Comparison of ENCODE assay signal across 9 cellular contexts in genomic region chr2:10286216-10287037, GRCh38. TPM values are rescaled to one million over a fixed set of nuclear protein-coding genes. Genes with fewer than 3 reads are reported as not detected.
DNase-seq lines count a peak whose midpoint lies in the region; ATAC-seq and TF ChIP-seq lines count a peak whose summit lies in the region.
"Had no signal": no experiment of that assay in that cellular context is flagged by ENCODE, and none has a peak within 500 bp of the region (broad histone marks: within the 10 kb centered on the region; RNA-seq: fewer than 3 reads in every experiment).

No MANE protein-coding gene starts in this region.

- H3K9me1 ChIP-seq in IMR-90 (ENCODE audit: insufficient read depth, low read length), result peaks cover 30% of the 10 kb centered on the region

- H3K9ac ChIP-seq in IMR-90 (ENCODE audit: low read depth, low read length) (no peak overlapping the region), SK-N-SH (no peak overlapping the region; the same call in 1 of the 2 replicates)

- H3K27ac ChIP-seq in IMR-90 (ENCODE audit: insufficient read depth, low read length) (no peak overlapping the region), SK-N-SH (ENCODE audit: low read depth in 2 of 2, low read length in 1 of 2) (peak overlapping the region; percentile 69 to 96), left lung (peak overlapping the region; percentile 22 to 87), thoracic aorta (peak overlapping the region; percentile 79 to 80)

- H4K20me1 ChIP-seq in IMR-90 (ENCODE audit: insufficient read depth, low read length) (no peaks in the 10 kb centered on the region), SK-N-SH (ENCODE audit: insufficient read depth) (no peaks in the 10 kb centered on the region)

- no peak for ATAC-seq in IMR-90 (ENCODE audit: low read depth)
- ATAC-seq in left lung, result peak; percentile 64
- ATAC-seq in thoracic aorta (ENCODE audit: insufficient number of reproducible peaks, low FRiP score, low read depth), result no peak
- ATAC-seq in GM18520 (IDR thresholded peaks at IDR 0.05; ENCODE audit: unreplicated experiment), result no peak
- ATAC-seq in stimulated activated effector memory CD8-positive, alpha-beta T cell treated with anti-CD3 and anti-CD28 coated beads, Interleukin-12 subunit alpha, Interleukin-12 subunit beta, amount 100 ng/mL, for 72 hours, result no peak

- H2BK20ac ChIP-seq in IMR-90 (ENCODE audit: low read depth, low read length), result peak overlapping the region; percentile 57; the same call in 1 of the 2 replicates

- in situ Hi-C loops in IMR-90 (cut with MboI; ENCODE audit: low sequenced_read_pairs), result no loop called here

- H3K36me3 ChIP-seq in IMR-90 (ENCODE audit: control insufficient read depth, insufficient read depth, low read length) (no peaks in the 10 kb centered on the region), SK-N-SH (replicated peaks in 1 of 2; ENCODE audit: control insufficient read depth in 1 of 2, insufficient read depth in 2 of 2, low read length in 1 of 2) (no peaks in the 10 kb centered on the region), left lung (no peaks in the 10 kb centered on the region), thoracic aorta (no peaks in the 10 kb centered on the region)

- H2AFZ ChIP-seq in IMR-90 (replicated peaks; ENCODE audit: low read length, poor library complexity) (peak overlapping the region; percentile 66), SK-N-SH (ENCODE audit: low read depth) (no peak overlapping the region)

- no peaks in the 10 kb centered on the region for H3K36me3 Mint-ChIP-seq in stimulated activated effector memory CD8-positive, alpha-beta T cell treated with anti-CD3 and anti-CD28 coated beads, Interleukin-12 subunit alpha, Interleukin-12 subunit beta, amount 100 ng/mL, for 72 hours

- intact Hi-C loops in IMR-90 (cut with micrococcal nuclease) (no loop called here), left lung (cut with DNase I) (no loop called here)

- TF ChIP-seq EP300 in SK-N-SH (IDR thresholded peaks at IDR 0.05; ENCODE audit: borderline replicate concordance in 1 of 2, low read depth in 1 of 2, low read length in 1 of 2), result peak in 1 of 2 experiments; percentile 84; a peak in 1 of 4 replicates

- DNase-seq in IMR-90 (no peak), SK-N-SH (peak; percentile 93), left lung (peak; percentile 67 to 71), thoracic aorta (ENCODE audit: low spot score) (no peak), cerebellar nuclear complex (lab: John Stamatoyannopoulos, UW) (no peak), dermis blood vessel endothelial cell (no peak)
- DNase-seq in stimulated activated effector memory CD8-positive, alpha-beta T cell treated with anti-CD3 and anti-CD28 coated beads, Interleukin-12 subunit alpha, Interleukin-12 subunit beta, amount 100 ng/mL, for 72 hours (ENCODE audit: low spot score in 2 of 2), result no peak
- DNase-seq: glutamatergic neuron had no signal

- no peaks in the 10 kb centered on the region for H3K9me2 ChIP-seq in SK-N-SH

- peaks cover 17% of the 10 kb centered on the region for H3F3A ChIP-seq in SK-N-SH (replicated peaks; ENCODE audit: insufficient read depth)

- H4K8ac ChIP-seq in IMR-90 (ENCODE audit: low read depth in 2 of 2, low read length in 2 of 2), result peak overlapping the region; percentile 41 to 70; a peak in 3 of 4 replicates

- H3K79me1 ChIP-seq in IMR-90 (ENCODE audit: low read depth in 1 of 2, low read length in 2 of 2), result peaks cover 0 to 4% of the 10 kb centered on the region in 2 experiments; a peak in 1 of 4 replicates

- no peaks in the 10 kb centered on the region for H3K9me3 Mint-ChIP-seq in stimulated activated effector memory CD8-positive, alpha-beta T cell treated with anti-CD3 and anti-CD28 coated beads, Interleukin-12 subunit alpha, Interleukin-12 subunit beta, amount 100 ng/mL, for 72 hours

- H3K4me3 ChIP-seq in IMR-90 (ENCODE audit: insufficient read depth, low read depth, low read length), result no peak overlapping the region
- no peak overlapping the region for H3K4me3 ChIP-seq in SK-N-SH (ENCODE audit: low read depth in 2 of 2, low read length in 1 of 2)
- no peak overlapping the region for H3K4me3 ChIP-seq in left lung
- no peak overlapping the region for H3K4me3 ChIP-seq in thoracic aorta

- no peaks in the 10 kb centered on the region for H3K79me2 ChIP-seq in SK-N-SH (ENCODE audit: insufficient read depth)

- no peak overlapping the region for H3K4me2 ChIP-seq in IMR-90 (ENCODE audit: low read depth, low read length)
- peak overlapping the region; percentile 57; the same call in 1 of the 2 replicates for H3K4me2 ChIP-seq in SK-N-SH

- H2AK9ac ChIP-seq in IMR-90 (replicated peaks; ENCODE audit: low read depth, low read length, poor library complexity), result peak overlapping the region; percentile 86

- H3K18ac ChIP-seq in IMR-90 (ENCODE audit: low read depth, low read length), result no peak overlapping the region

- TF ChIP-seq CTCF in IMR-90 (conservative IDR thresholded peaks at IDR 0.05; ENCODE audit: low read depth, low read length), result no peak
- no peak for TF ChIP-seq CTCF in SK-N-SH (IDR thresholded peaks at IDR 0.05)
- no peak for TF ChIP-seq CTCF in left lung (IDR thresholded peaks at IDR 0.05)
- no peak for TF ChIP-seq CTCF in thoracic aorta (IDR thresholded peaks at IDR 0.05)

- H2BK120ac ChIP-seq in IMR-90 (ENCODE audit: low read depth, low read length), result peak overlapping the region; percentile 99

- peak overlapping the region; percentile 24; the same call in 1 of the 2 replicates for H4K5ac ChIP-seq in IMR-90 (ENCODE audit: low read depth, low read length)

- H2BK15ac ChIP-seq in IMR-90 (ENCODE audit: low read depth, low read length), result peak overlapping the region; percentile 38; the same call in 1 of the 3 replicates

- peaks cover 32% of the 10 kb centered on the region for H3K4me1 Mint-ChIP-seq in stimulated activated effector memory CD8-positive, alpha-beta T cell treated with anti-CD3 and anti-CD28 coated beads, Interleukin-12 subunit alpha, Interleukin-12 subunit beta, amount 100 ng/mL, for 72 hours

- WGBS in IMR-90 (ENCODE audit: extremely low coverage in 2 of 2, insufficient read length in 1 of 2), 2 experiments, result 75% methylated on average over 17 of the region's 27 CpGs; no CpG with 5 or more reads in 1 of the 2 experiments
- WGBS in SK-N-SH (ENCODE audit: low lambda C conversion rate), result 75% methylated on average over 19 of the region's 27 CpGs

- H3K14ac ChIP-seq in IMR-90 (replicated peaks; ENCODE audit: low read depth, low read length), result peak overlapping the region; percentile 22; the same call in 1 of the 2 replicates

- H3K9me3 ChIP-seq in IMR-90 (ENCODE audit: control insufficient read depth, insufficient read depth, low read length) (no peaks in the 10 kb centered on the region), SK-N-SH (no peaks in the 10 kb centered on the region), left lung (no peaks in the 10 kb centered on the region), thoracic aorta (no peaks in the 10 kb centered on the region)

- no peak overlapping the region for H3K23ac ChIP-seq in IMR-90 (ENCODE audit: low read depth, low read length)

- H4K91ac ChIP-seq in IMR-90 (ENCODE audit: insufficient read depth, low read depth, low read length), result peak overlapping the region; percentile 96; the same call in 1 of the 2 replicates

- H3K4ac ChIP-seq in IMR-90 (ENCODE audit: low read depth, low read length), result peak overlapping the region; percentile 24; the same call in 1 of the 2 replicates

- no peaks in the 10 kb centered on the region for H3K27me3 ChIP-seq in IMR-90 (ENCODE audit: control insufficient read depth, insufficient read depth, low read length)
- H3K27me3 ChIP-seq in SK-N-SH (ENCODE audit: insufficient read depth), result no peaks in the 10 kb centered on the region
- no peaks in the 10 kb centered on the region for H3K27me3 ChIP-seq in left lung
- no peaks in the 10 kb centered on the region for H3K27me3 ChIP-seq in thoracic aorta (replicated peaks; ENCODE audit: insufficient read depth)

- no peak for TF ChIP-seq POLR2A in IMR-90 (IDR thresholded peaks at IDR 0.05; ENCODE audit: low read depth, low read length)

- POLR2A ChIA-PET in IMR-90 (lab: Charles Lee; ENCODE audit: unreplicated experiment), result interaction anchor here (0.9 kb wide), 1 partner anchor 41 kb away, joined by 3 read pairs; no protein-coding TSS in a partner anchor
- POLR2A ChIA-PET in SK-N-SH (lab: Yijun Ruan, JAX), result interaction anchor here (0.6 to 2.9 kb wide), 12 partner anchors 10 to 160 kb away, joined by 3 to 23 read pairs (median 4); partner anchors contain the start of gene HPCAL1

- TF ChIP-seq RAD21 in IMR-90 (IDR thresholded peaks at IDR 0.05; ENCODE audit: low read length), result no peak
- peak; percentile 11; the same call in 1 of the 2 replicates for TF ChIP-seq RAD21 in SK-N-SH (IDR thresholded peaks at IDR 0.05; ENCODE audit: low read length)

- no peak overlapping the region for H3K56ac ChIP-seq in IMR-90 (ENCODE audit: extremely low read depth, insufficient read depth, low read length)

- H3K4me3 Mint-ChIP-seq in stimulated activated effector memory CD8-positive, alpha-beta T cell treated with anti-CD3 and anti-CD28 coated beads, Interleukin-12 subunit alpha, Interleukin-12 subunit beta, amount 100 ng/mL, for 72 hours, result no peak overlapping the region

- dilution Hi-C loops in IMR-90 (cut with HindIII; ENCODE audit: low sequenced_read_pairs, unreplicated experiment), result no loop called here

- H3K4me1 ChIP-seq in IMR-90 (ENCODE audit: control insufficient read depth, insufficient read depth, low read length) (peaks cover 27% of the 10 kb centered on the region), SK-N-SH (ENCODE audit: control insufficient read depth in 1 of 2, insufficient read depth in 2 of 2, low read depth in 1 of 2, low read length in 1 of 2) (peaks cover 43 to 52% of the 10 kb centered on the region in 2 experiments), left lung (peaks cover 16 to 62% of the 10 kb centered on the region in 2 donors), thoracic aorta (ENCODE audit: control insufficient read depth in 1 of 2, low read depth in 2 of 2) (peaks cover 23 to 25% of the 10 kb centered on the region in 2 donors)

- no TSS peak for BruUV-seq in IMR-90 (replicated peaks; lab: Mats Ljungman, UMichigan)

- H2BK5ac ChIP-seq in IMR-90 (ENCODE audit: low read depth, low read length, poor library complexity, severe bottlenecking), result no peak overlapping the region

- peak overlapping the region; percentile 77 for H2AK5ac ChIP-seq in IMR-90 (ENCODE audit: low read depth, low read length)

- CTCF ChIA-PET in IMR-90 (lab: Yijun Ruan, JAX), result interaction anchor here (1.2 to 1.4 kb wide), 2 partner anchors 123 to 148 kb away, joined by 3 read pairs; no protein-coding TSS in a partner anchor
- CTCF ChIA-PET in SK-N-SH (lab: Yijun Ruan, JAX), result interaction anchor here (0.6 to 4.5 kb wide), 22 partner anchors 10 to 212 kb away, joined by 3 to 56 read pairs (median 4); partner anchors contain the start of gene HPCAL1

- H3K27ac Mint-ChIP-seq in stimulated activated effector memory CD8-positive, alpha-beta T cell treated with anti-CD3 and anti-CD28 coated beads, Interleukin-12 subunit alpha, Interleukin-12 subunit beta, amount 100 ng/mL, for 72 hours, result no peak overlapping the region

RNA-seq across cellular contexts. Expression of gene HPCAL1, which starts 16.3 kb away (rescaled TPM):
- total RNA-seq in IMR-90 (2012; rRNA removed) (8.2 and 9.4 TPM in 2 replicates), left lung (100 to 1,000 TPM; 107 to 108 TPM), thoracic aorta (10 to 100 TPM; 34.6 to 50.2 TPM), dermis blood vessel endothelial cell (72.2 and 72.4 TPM in 2 replicates)
- polyA plus RNA-seq in IMR-90 (2012; rRNA removed) (31.0 and 33.7 TPM in 2 replicates), SK-N-SH (2012; rRNA removed) (34.6 and 77.0 TPM in 2 replicates)
- 25.5 and 52.7 TPM in 2 replicates for polyA plus RNA-seq in IMR-90 (2012; cell fraction: cytosol; rRNA removed)
- 18.3 and 34.8 TPM in 2 replicates for polyA plus RNA-seq in IMR-90 (2012; cell fraction: nucleus; rRNA removed; ENCODE audit: low replicate concordance)
- polyA plus RNA-seq in SK-N-SH (2012; cell fraction: cytosol; rRNA removed), result 42.6 and 64.9 TPM in 2 replicates
- 45.4 and 53.6 TPM in 2 replicates for polyA plus RNA-seq in SK-N-SH (2012; cell fraction: nucleus; rRNA removed)

Comparison
In these comparisons a context has a peak if more than half of its experiments do, and no peak if none do; other contexts are left out.
1. DNase-seq: peak in SK-N-SH (single experiment) and left lung (2 of 2); none in IMR-90 (single experiment), thoracic aorta (single experiment), cerebellar nuclear complex (0 of 2), dermis blood vessel endothelial cell (single experiment) and stimulated activated effector memory CD8-positive, alpha-beta T cell treated with anti-CD3 and anti-CD28 coated beads, Interleukin-12 subunit alpha, Interleukin-12 subunit beta, amount 100 ng/mL, for 72 hours (0 of 2).